ENCODE assay signal across 15 cellular contexts in genomic region chr9:23538060-23538387, GRCh38.
DNase-seq lines count a peak whose midpoint lies in the region; ATAC-seq, FAIRE-seq and TF ChIP-seq lines count a peak whose summit lies in the region.
"Had no signal": no experiment of that assay in that cellular context is flagged by ENCODE, and none has a peak within 500 bp of the region (broad histone marks: within the 10 kb centered on the region; RNA-seq: fewer than 3 reads in every experiment).

No MANE protein-coding gene starts in this region.

- peak overlapping the region; percentile 83 for H3K4me3 Mint-ChIP-seq in neural progenitor cell
- no peak overlapping the region for H3K4me3 Mint-ChIP-seq in activated T-cell treated with anti-CD3 and anti-CD28 coated beads, Interleukin-2, amount 50 U/mL, for 24 hours
- H3K4me3 Mint-ChIP-seq: activated B cell treated with CpG ODN at 0.5 μM for 24 hours had no signal

- TF ChIP-seq CTCF in H1 (IDR thresholded peaks at IDR 0.05; ENCODE audit: control extremely low read depth in 1 of 3, insufficient read depth in 1 of 3, low read depth in 1 of 3, low read length in 3 of 3) (no peak), neural progenitor cell (IDR thresholded peaks at IDR 0.05) (no peak)

- TF ChIP-seq EP300 in H1 (IDR thresholded peaks at IDR 0.05; ENCODE audit: borderline replicate concordance in 1 of 2, low read depth in 2 of 2, low read length in 2 of 2) = no peak

- no peak overlapping the region for H4K5ac ChIP-seq in H1 (ENCODE audit: insufficient read length, low read depth, low read length)

- TF ChIP-seq POLR2A in H1 (IDR thresholded peaks at IDR 0.05; ENCODE audit: control extremely low read depth in 1 of 2, low read depth in 2 of 2, low read length in 2 of 2) = no peak

- peak; percentile 64 for DNase-seq in NCI-H748 (lab: John Stamatoyannopoulos, UW; ENCODE audit: unreplicated experiment)
- DNase-seq in H1 (ENCODE audit: low read depth in 1 of 2, low spot score in 2 of 2) = no peak
- DNase-seq in neural progenitor cell (ENCODE audit: low spot score) = peak; percentile 36
- no peak for DNase-seq in activated T-cell treated with anti-CD3 and anti-CD28 coated beads, Interleukin-2, amount 50 U/mL, for 24 hours
- DNase-seq in kidney tubule cell (ENCODE audit: low spot score) = no peak
- no peak for DNase-seq in CD1c-positive myeloid dendritic cell (ENCODE audit: extremely low spot score)
- DNase-seq: activated B cell treated with CpG ODN at 0.5 μM for 24 hours; activated naive CD4-positive, alpha-beta T cell treated with Interleukin-2 at 50 U/mL for 16 hours; NCI-H187 treated with DMSO at 0.1 percent for 48 hours had no signal

- POLR2A ChIA-PET in H1 (lab: Charles Lee; ENCODE audit: partially characterized antibody) = no interaction called here

- no peaks in the 10 kb centered on the region for H3K36me3 ChIP-seq in ES-I3 (ENCODE audit: insufficient read depth, low read length)
- H3K36me3 ChIP-seq in H1 (ENCODE audit: control insufficient read depth in 2 of 4, insufficient read depth in 4 of 4, low read length in 3 of 4) = no peaks in the 10 kb centered on the region
- H3K36me3 ChIP-seq in neural progenitor cell = no peaks in the 10 kb centered on the region
- H3K36me3 ChIP-seq: cardiac muscle cell, thoracic aorta had no signal

- no peak overlapping the region for H3K18ac ChIP-seq in H1 (ENCODE audit: extremely low read depth, low read length)

- H3K9me3 ChIP-seq in ES-I3 (ENCODE audit: control insufficient read depth, insufficient read depth, low read length) (no peaks in the 10 kb centered on the region), H1 (ENCODE audit: insufficient read depth in 2 of 2, low read depth in 1 of 2, low read length in 1 of 2) (no peaks in the 10 kb centered on the region), neural progenitor cell (ENCODE audit: low read depth) (no peaks in the 10 kb centered on the region)
- H3K9me3 ChIP-seq: thoracic aorta had no signal

- H3K56ac ChIP-seq in H1 (replicated peaks; ENCODE audit: insufficient read length, low read depth, low read length) = no peak overlapping the region

- no peak overlapping the region for H2BK120ac ChIP-seq in H1 (replicated peaks; ENCODE audit: low read depth, low read length)

- no peak overlapping the region for H4K8ac ChIP-seq in H1 (ENCODE audit: extremely low read depth, insufficient read depth, low read length)

- H3K79me2 ChIP-seq in H1 (ENCODE audit: control insufficient read depth in 1 of 2, insufficient read depth in 2 of 2, low read length in 2 of 2) (no peaks in the 10 kb centered on the region), neural progenitor cell (ENCODE audit: low read depth) (no peaks in the 10 kb centered on the region)

- no peak for ATAC-seq in GM21825 (IDR thresholded peaks at IDR 0.05; ENCODE audit: unreplicated experiment)

- no peak overlapping the region for H4K91ac ChIP-seq in H1 (replicated peaks; ENCODE audit: insufficient read length, low read length)

- H3K23me2 ChIP-seq in H1 (ENCODE audit: low read depth, low read length) = peaks cover 4% of the 10 kb centered on the region; the same call in 1 of the 2 replicates

- no peak overlapping the region for H2AK5ac ChIP-seq in H1 (ENCODE audit: low read depth, low read length)

- FAIRE-seq in H1 (lab: Jason Lieb, UNC) = no peak

- H2AFZ ChIP-seq in H1 (ENCODE audit: low read length) (peak overlapping the region; percentile 76; the same call in 1 of the 2 replicates), neural progenitor cell (replicated peaks) (peak overlapping the region; percentile 45)

- H3K27me3 ChIP-seq in H1 (replicated peaks in 1 of 4; ENCODE audit: control insufficient read depth in 3 of 4, extremely low read depth in 1 of 4, insufficient read depth in 3 of 4, low read length in 3 of 4) = peaks cover 0 to 9% (median 4%) of the 10 kb centered on the region in 4 experiments; a peak in 3 of 7 replicates
- no peaks in the 10 kb centered on the region for H3K27me3 ChIP-seq in neural progenitor cell
- H3K27me3 ChIP-seq: cardiac muscle cell had no signal

- no peaks in the 10 kb centered on the region for H4K20me1 ChIP-seq in H1 (replicated peaks in 1 of 2; ENCODE audit: control insufficient read depth in 1 of 2, insufficient read depth in 2 of 2, low read length in 2 of 2)
- no peaks in the 10 kb centered on the region for H4K20me1 ChIP-seq in neural progenitor cell (ENCODE audit: low read depth)

- no peak overlapping the region for H2BK20ac ChIP-seq in H1 (ENCODE audit: low read length)

- H3K4ac ChIP-seq in H1 (replicated peaks; ENCODE audit: insufficient read length, low read depth, low read length) = no peak overlapping the region

- H3K9ac ChIP-seq in ES-I3 (ENCODE audit: low read depth, low read length) (peak overlapping the region; percentile 66; the same call in 1 of the 2 replicates), H1 (replicated peaks in 1 of 4; ENCODE audit: extremely low read depth in 1 of 4, low read depth in 3 of 4, low read length in 3 of 4) (no peak overlapping the region), neural progenitor cell (no peak overlapping the region)

- H3F3A ChIP-seq in neural progenitor cell (ENCODE audit: low read depth) = peaks cover 22% of the 10 kb centered on the region

- H2BK15ac ChIP-seq in H1 (ENCODE audit: low read length) = no peak overlapping the region

- no peaks in the 10 kb centered on the region for H3K36me3 Mint-ChIP-seq in neural progenitor cell
- H3K36me3 Mint-ChIP-seq in activated T-cell treated with anti-CD3 and anti-CD28 coated beads, Interleukin-2, amount 50 U/mL, for 24 hours (ENCODE audit: low read depth) = no peaks in the 10 kb centered on the region

- WGBS in H1 (ENCODE audit: extremely low coverage in 1 of 2, insufficient coverage in 1 of 2, insufficient read length in 1 of 2, insufficient replicate concordance in 2 of 2, low coverage in 1 of 2, low lambda C conversion rate in 2 of 2, missing lambda C conversion rate in 1 of 2), 2 experiments = 14% methylated on average over 11 of the region's 11 CpGs; no CpG with 5 or more reads in 1 of the 2 experiments

- TF ChIP-seq RAD21 in H1 (IDR thresholded peaks at IDR 0.05 in 1 of 2, conservative IDR thresholded peaks at IDR 0.05 in 1 of 2; ENCODE audit: low read depth in 2 of 2, low read length in 2 of 2) = no peak

- no peak overlapping the region for H3K14ac ChIP-seq in H1 (ENCODE audit: insufficient read length)

- peaks cover 43% of the 10 kb centered on the region for H3K4me1 Mint-ChIP-seq in neural progenitor cell
- peaks cover 5% of the 10 kb centered on the region for H3K4me1 Mint-ChIP-seq in activated T-cell treated with anti-CD3 and anti-CD28 coated beads, Interleukin-2, amount 50 U/mL, for 24 hours (ENCODE audit: low read depth)
- H3K4me1 Mint-ChIP-seq: activated B cell treated with CpG ODN at 0.5 μM for 24 hours had no signal

- no peak overlapping the region for H3K23ac ChIP-seq in H1 (ENCODE audit: insufficient read length)

- H3K27ac Mint-ChIP-seq in neural progenitor cell = peak overlapping the region; percentile 78
- H3K27ac Mint-ChIP-seq in activated T-cell treated with anti-CD3 and anti-CD28 coated beads, Interleukin-2, amount 50 U/mL, for 24 hours = no peak overlapping the region
- H3K27ac Mint-ChIP-seq: activated B cell treated with CpG ODN at 0.5 μM for 24 hours had no signal

- no peak overlapping the region for H2BK5ac ChIP-seq in H1 (ENCODE audit: low read depth, low read length)

- H3K9me3 Mint-ChIP-seq in neural progenitor cell = peaks cover 3% of the 10 kb centered on the region
- peaks cover 8% of the 10 kb centered on the region for H3K9me3 Mint-ChIP-seq in activated T-cell treated with anti-CD3 and anti-CD28 coated beads, Interleukin-2, amount 50 U/mL, for 24 hours
- H3K9me3 Mint-ChIP-seq: activated B cell treated with CpG ODN at 0.5 μM for 24 hours had no signal

- no peaks in the 10 kb centered on the region for H3K79me1 ChIP-seq in H1 (ENCODE audit: low read depth, low read length)

- no peak overlapping the region for H2BK12ac ChIP-seq in H1 (ENCODE audit: low read depth, low read length)

- peaks cover 3% of the 10 kb centered on the region for H3K27me3 Mint-ChIP-seq in neural progenitor cell (ENCODE audit: insufficient read depth, low read depth)
- H3K27me3 Mint-ChIP-seq in activated T-cell treated with anti-CD3 and anti-CD28 coated beads, Interleukin-2, amount 50 U/mL, for 24 hours = peaks cover 15% of the 10 kb centered on the region
- H3K27me3 Mint-ChIP-seq: activated B cell treated with CpG ODN at 0.5 μM for 24 hours had no signal

- CTCF ChIA-PET in H1 (lab: Charles Lee; ENCODE audit: partially characterized antibody) = interaction anchor here (1.1 to 1.4 kb wide), 3 partner anchors 13 to 50 kb away, joined by 3 read pairs; no protein-coding TSS in a partner anchor

- no peaks in the 10 kb centered on the region for H3K4me1 ChIP-seq in ES-I3 (ENCODE audit: insufficient read depth, low read length)
- peaks cover 4 to 8% (median 7%) of the 10 kb centered on the region in 4 experiments; a peak in 5 of 7 replicates for H3K4me1 ChIP-seq in H1 (replicated peaks in 1 of 4; ENCODE audit: control insufficient read depth in 3 of 4, insufficient read depth in 4 of 4, low read length in 3 of 4)
- H3K4me1 ChIP-seq in neural progenitor cell = peaks cover 30% of the 10 kb centered on the region

- H3K4me2 ChIP-seq in H1 (ENCODE audit: insufficient read depth in 1 of 2, low read depth in 2 of 2, low read length in 2 of 2) (peak overlapping the region; percentile 77 to 86), neural progenitor cell (peak overlapping the region; percentile 79)

- H3K4me3 ChIP-seq in H1 (ENCODE audit: extremely low read depth in 1 of 4, insufficient read depth in 2 of 4, low read depth in 3 of 4, low read length in 4 of 4) = peak overlapping the region; percentile 32 to 57 (median 43); a peak in 7 of 8 replicates
- peak overlapping the region; percentile 43 for H3K4me3 ChIP-seq in neural progenitor cell
- H3K4me3 ChIP-seq: cardiac muscle cell, SK-N-MC had no signal

- no peak overlapping the region for H3K27ac ChIP-seq in H1 (ENCODE audit: low read depth, low read length)
- no peak overlapping the region for H3K27ac ChIP-seq in neural progenitor cell
- H3K27ac ChIP-seq: cardiac muscle cell, HL-60, SK-N-MC, thoracic aorta had no signal

TF ChIP-seq in H1, 55 proteins besides CTCF, POLR2A, EP300 and RAD21:
- TF ChIP-seq SUZ12 (IDR thresholded peaks at IDR 0.05; ENCODE audit: low read length) = peak; percentile 41; the same call in 1 of the 2 replicates
- no peak for TF ChIP-seq HDAC2 (IDR thresholded peaks at IDR 0.05; ENCODE audit: borderline replicate concordance in 1 of 2, low read depth in 2 of 2, low read length in 2 of 2)
- peak; percentile 18; the same call in 1 of the 2 replicates for TF ChIP-seq RBBP5 (IDR thresholded peaks at IDR 0.05; ENCODE audit: borderline replicate concordance, low read depth, low read length)

Comparison
In these comparisons a context has a peak if more than half of its experiments do, and no peak if none do; other contexts are left out.
1. DNase-seq: peak in NCI-H748 (single experiment) and neural progenitor cell (single experiment); none in H1 (0 of 2), activated T-cell treated with anti-CD3 and anti-CD28 coated beads, Interleukin-2, amount 50 U/mL, for 24 hours (single experiment), kidney tubule cell (single experiment) and CD1c-positive myeloid dendritic cell (single experiment).